23 cellular contexts compared by ENCODE assay signal in the genomic region with DNA sequence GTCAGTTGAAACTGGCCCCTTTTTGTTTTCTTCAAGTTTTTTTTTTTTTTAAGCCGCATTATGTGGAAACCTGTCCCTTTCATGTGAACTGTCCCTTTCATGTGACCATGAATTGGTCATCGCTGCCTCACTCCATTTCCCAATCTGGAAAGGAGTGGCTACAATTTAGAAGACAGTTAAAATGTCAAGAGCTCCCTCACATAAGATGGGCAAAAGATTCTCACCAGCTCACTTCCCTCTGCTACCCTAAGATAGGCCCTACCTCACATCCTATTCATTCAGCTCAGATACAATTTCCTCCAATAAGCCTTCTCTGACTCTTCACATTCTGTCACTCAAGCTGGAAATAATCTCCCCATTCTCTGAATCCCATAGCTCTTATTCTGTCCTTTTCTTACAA.
"Had no signal": no experiment of that assay in that cellular context is flagged by ENCODE, and none has a peak within 500 bp of the region (broad histone marks: within the 10 kb centered on the region; RNA-seq: fewer than 3 reads in every experiment).

No MANE protein-coding gene starts in this region.

- H3K27me3 ChIP-seq: Peyer's patch had no signal

- H3K4me1 ChIP-seq: Peyer's patch had no signal

- DNase-seq: activated CD4-positive, alpha-beta T cell treated with anti-CD3 and anti-CD28 coated beads, Interleukin-2, amount 10 ng/mL, durations not matched to agents 24 days and 14 days; activated CD4-positive, alpha-beta T cell treated with anti-CD3 and anti-CD28 coated beads, Interleukin-2, amount 50 U/mL, for 48 hours; activated CD8-positive, alpha-beta T cell treated with anti-CD3 and anti-CD28 coated beads, Interleukin-2, amount 10 ng/mL, durations not matched to agents 7 days and 5 days; activated naive CD4-positive, alpha-beta T cell treated with anti-CD3 and anti-CD28 coated beads, Interleukin-2, amount 10 ng/mL, durations not matched to agents 7 days and 5 days; activated naive CD8-positive, alpha-beta T cell treated with anti-CD3 and anti-CD28 coated beads, Interleukin-2, amount 50 U/mL, for 24 hours; activated T-cell treated with anti-CD3 and anti-CD28 coated beads, Interleukin-2, amount 50 U/mL, for 24 hours; anterior cingulate cortex; caudate nucleus; cerebellar nuclear complex; NCI-H1105; NCI-H1417 treated with DMSO at 0.1 percent for 48 hours; NCI-H187 treated with DMSO at 0.1 percent for 48 hours; NCI-H2081; NCI-H510A; NCI-H526 treated with DMSO at 0.1 percent for 48 hours; NCI-H774; NK-92 treated with Interleukin-12 subunit alpha and Interleukin-12 subunit beta, amount 100 ng/mL, for 24 hours; PC-3; Peyer's patch; RPMI8226; SHP77 treated with DMSO at 0.1 percent for 48 hours; T1000 had no signal

- H3K36me3 ChIP-seq: Peyer's patch had no signal

- H3K9me3 ChIP-seq: Peyer's patch had no signal

- H3K27ac ChIP-seq: Peyer's patch had no signal

- H3K4me3 ChIP-seq: K562, Peyer's patch had no signal
